Comparison of ENCODE assay signal across 31 cellular contexts in genomic region chr14:104152686-104153398, GRCh38. TPM values are rescaled to one million over a fixed set of nuclear protein-coding genes. Genes with fewer than 3 reads are reported as not detected.
"Had no signal": no experiment of that assay in that cellular context is flagged by ENCODE, and none has a peak within 500 bp of the region (broad histone marks: within the 10 kb centered on the region; RNA-seq: fewer than 3 reads in every experiment).

No MANE protein-coding gene starts in this region.

- H3K4me1 ChIP-seq: ascending aorta, colonic mucosa had no signal

- H3K27ac Mint-ChIP-seq: activated B cell treated with CpG ODN at 0.5 μM for 24 hours; activated naive CD4-positive, alpha-beta T cell treated with anti-CD3 and anti-CD28 coated beads, Interleukin-2, amount 10 ng/mL, durations not matched to agents 7 days and 5 days; activated naive CD8-positive, alpha-beta T cell treated with anti-CD3 and anti-CD28 coated beads for 36 hours; activated naive CD8-positive, alpha-beta T cell treated with anti-CD3 and anti-CD28 coated beads, Interleukin-2, amount 50 U/mL, for 24 hours; activated T-cell treated with anti-CD3 and anti-CD28 coated beads, Interleukin-2, amount 50 U/mL, for 24 hours; activated T-cell treated with anti-CD3 and anti-CD28 coated beads, Interleukin-2, amount 50 U/mL, for 72 hours; T-helper 17 cell; T-helper 2 cell treated with Interferon-gamma antibody and Interleukin-4, amounts not matched to agents 5 μg/mL and 100 μg/mL, for 36 hours had no signal

- H3K36me3 ChIP-seq: adrenal gland, ascending aorta, breast epithelium, cardiac muscle cell, colonic mucosa, esophagus squamous epithelium, gastroesophageal sphincter had no signal

- DNase-seq: activated B cell treated with CpG ODN at 0.5 μM for 24 hours; activated CD4-positive, alpha-beta T cell treated with anti-CD3 and anti-CD28 coated beads for 48 hours; activated CD4-positive, alpha-beta T cell treated with anti-CD3 and anti-CD28 coated beads, Interleukin-2, amount 50 U/mL, for 1 hour; activated CD4-positive, alpha-beta T cell treated with anti-CD3 and anti-CD28 coated beads, Interleukin-2, amount 50 U/mL, for 48 hours; activated CD8-positive, alpha-beta memory T cell treated with anti-CD3 and anti-CD28 coated beads, Interleukin-2, amount 50 U/mL, for 48 hours; activated gamma-delta T cell; activated naive CD4-positive, alpha-beta T cell; activated naive CD4-positive, alpha-beta T cell treated with anti-CD3 and anti-CD28 coated beads, Interleukin-2, amount 10 ng/mL, durations not matched to agents 7 days and 5 days; activated naive CD8-positive, alpha-beta T cell treated with anti-CD3 and anti-CD28 coated beads for 36 hours; activated naive CD8-positive, alpha-beta T cell treated with anti-CD3 and anti-CD28 coated beads, Interleukin-2, amount 50 U/mL, for 24 hours; activated T-cell treated with anti-CD3 and anti-CD28 coated beads for 4 hours; activated T-cell treated with anti-CD3 and anti-CD28 coated beads, Interleukin-2, amount 50 U/mL, for 24 hours; activated T-cell treated with anti-CD3 and anti-CD28 coated beads, Interleukin-2, amount 50 U/mL, for 72 hours; adrenal gland; central memory CD4-positive, alpha-beta T cell; cerebellar nuclear complex; colonic mucosa; effector CD8-positive, alpha-beta T cell; esophagus squamous epithelium; foreskin melanocyte; T-helper 1 cell; T-helper 17 cell; T1000; WERI-Rb-1 had no signal

- H3K4me3 ChIP-seq: adrenal gland, ascending aorta, breast epithelium, cardiac muscle cell, colonic mucosa, esophagus squamous epithelium, gastroesophageal sphincter had no signal

- H3K4me1 Mint-ChIP-seq: activated B cell treated with CpG ODN at 0.5 μM for 24 hours; activated naive CD4-positive, alpha-beta T cell treated with anti-CD3 and anti-CD28 coated beads, Interleukin-2, amount 10 ng/mL, durations not matched to agents 7 days and 5 days had no signal

- H3K27me3 ChIP-seq: adrenal gland, ascending aorta, cardiac muscle cell, colonic mucosa had no signal

- H3K9me3 ChIP-seq: adrenal gland, ascending aorta, breast epithelium, colonic mucosa, esophagus squamous epithelium, gastroesophageal sphincter had no signal

- H3K9me3 Mint-ChIP-seq: activated B cell treated with CpG ODN at 0.5 μM for 24 hours; activated naive CD4-positive, alpha-beta T cell treated with anti-CD3 and anti-CD28 coated beads, Interleukin-2, amount 10 ng/mL, durations not matched to agents 7 days and 5 days; activated naive CD8-positive, alpha-beta T cell treated with anti-CD3 and anti-CD28 coated beads for 36 hours; activated naive CD8-positive, alpha-beta T cell treated with anti-CD3 and anti-CD28 coated beads, Interleukin-2, amount 50 U/mL, for 24 hours; activated T-cell treated with anti-CD3 and anti-CD28 coated beads, Interleukin-2, amount 50 U/mL, for 24 hours; activated T-cell treated with anti-CD3 and anti-CD28 coated beads, Interleukin-2, amount 50 U/mL, for 72 hours; brain; T-helper 2 cell treated with Interferon-gamma antibody and Interleukin-4, amounts not matched to agents 5 μg/mL and 100 μg/mL, for 36 hours had no signal

- H3K4me3 Mint-ChIP-seq: activated B cell treated with CpG ODN at 0.5 μM for 24 hours; activated naive CD4-positive, alpha-beta T cell treated with anti-CD3 and anti-CD28 coated beads, Interleukin-2, amount 10 ng/mL, durations not matched to agents 7 days and 5 days; activated naive CD8-positive, alpha-beta T cell treated with anti-CD3 and anti-CD28 coated beads for 36 hours; activated naive CD8-positive, alpha-beta T cell treated with anti-CD3 and anti-CD28 coated beads, Interleukin-2, amount 50 U/mL, for 24 hours; activated T-cell treated with anti-CD3 and anti-CD28 coated beads, Interleukin-2, amount 50 U/mL, for 24 hours; activated T-cell treated with anti-CD3 and anti-CD28 coated beads, Interleukin-2, amount 50 U/mL, for 72 hours; brain; T-helper 17 cell; T-helper 2 cell treated with Interferon-gamma antibody and Interleukin-4, amounts not matched to agents 5 μg/mL and 100 μg/mL, for 36 hours had no signal

- H3K36me3 Mint-ChIP-seq: activated naive CD4-positive, alpha-beta T cell treated with anti-CD3 and anti-CD28 coated beads, Interleukin-2, amount 10 ng/mL, durations not matched to agents 7 days and 5 days; activated naive CD8-positive, alpha-beta T cell treated with anti-CD3 and anti-CD28 coated beads for 36 hours; brain had no signal

- H3K27ac ChIP-seq: ascending aorta, breast epithelium, cardiac muscle cell, colonic mucosa, epithelial cell of prostate, esophagus squamous epithelium, gastroesophageal sphincter, WERI-Rb-1 had no signal

- H3K27me3 Mint-ChIP-seq: activated naive CD4-positive, alpha-beta T cell treated with anti-CD3 and anti-CD28 coated beads, Interleukin-2, amount 10 ng/mL, durations not matched to agents 7 days and 5 days; activated naive CD8-positive, alpha-beta T cell treated with anti-CD3 and anti-CD28 coated beads, Interleukin-2, amount 50 U/mL, for 24 hours; T-helper 17 cell had no signal

RNA-seq across cellular contexts. Expression of gene KIF26A, which starts 14.5 kb away (rescaled TPM):
- total RNA-seq: activated B cell treated with CpG ODN at 0.5 μM for 24 hours had no signal
